ENCODE assay signal across 16 cellular contexts in the genomic region with DNA sequence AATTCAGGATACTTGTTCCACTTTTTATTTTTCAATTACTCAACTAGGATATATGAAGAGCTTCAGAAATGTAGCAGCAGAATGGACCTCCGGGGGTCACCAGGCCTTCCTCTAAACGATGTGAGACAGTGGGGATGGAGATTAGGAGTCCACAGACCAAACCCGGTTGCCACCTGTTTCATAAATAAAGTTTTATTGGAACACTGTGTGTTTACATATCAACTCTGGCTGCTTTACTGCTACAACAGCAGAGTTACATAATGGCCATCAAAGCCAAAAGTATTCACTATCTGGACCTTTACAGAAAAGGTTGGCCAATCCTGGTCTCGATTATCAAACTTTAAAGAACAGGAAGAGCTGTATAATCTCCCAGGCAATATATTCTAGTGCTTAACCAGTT. TPM values are rescaled to one million over a fixed set of nuclear protein-coding genes. Genes with fewer than 3 reads are reported as not detected.
DNase-seq lines count a peak whose midpoint lies in the region; ATAC-seq, FAIRE-seq and TF ChIP-seq lines count a peak whose summit lies in the region.
"Had no signal": no experiment of that assay in that cellular context is flagged by ENCODE, and none has a peak within 500 bp of the region (broad histone marks: within the 10 kb centered on the region; RNA-seq: fewer than 3 reads in every experiment).

No MANE protein-coding gene starts in this region.

- TF ChIP-seq POLR2A in K562 (conservative IDR thresholded peaks at IDR 0.05), result no peak

- H3K4me2 ChIP-seq in K562 (ENCODE audit: insufficient read depth, low read length) (no peak overlapping the region), mesenchymal stem cell (ENCODE audit: low read length, poor library complexity, severe bottlenecking) (no peak overlapping the region)
- H3K4me2 ChIP-seq: BLaER1 had no signal

- H3K27me3 ChIP-seq in K562 (ENCODE audit: control insufficient read depth in 2 of 2, insufficient read depth in 2 of 2, low read length in 2 of 2), result no peaks in the 10 kb centered on the region
- H3K27me3 ChIP-seq in mesenchymal stem cell (ENCODE audit: control insufficient read depth in 1 of 2, insufficient read depth in 1 of 2, low read length in 2 of 2), result peaks cover 0 to 16% of the 10 kb centered on the region in 2 experiments
- H3K27me3 ChIP-seq: BLaER1 had no signal

- 14% methylated on average over 4 of the region's 4 CpGs for WGBS in K562 (ENCODE audit: insufficient coverage, low coverage, missing lambda C conversion rate)
- 67% methylated on average over 3 of the region's 4 CpGs for WGBS in mesenchymal stem cell

- H3K36me3 ChIP-seq in K562 (ENCODE audit: control insufficient read depth, insufficient read depth, low read length) (no peaks in the 10 kb centered on the region), mucosa of descending colon (ENCODE audit: low read depth) (no peaks in the 10 kb centered on the region), mesenchymal stem cell (ENCODE audit: control insufficient read depth in 1 of 2, insufficient read depth in 2 of 2, low read depth in 1 of 2, low read length in 2 of 2) (no peaks in the 10 kb centered on the region)
- H3K36me3 ChIP-seq: HAP-1 had no signal

- no peaks in the 10 kb centered on the region for H3K9me3 ChIP-seq in K562 (replicated peaks; ENCODE audit: control insufficient read depth, insufficient read depth, low read depth, low read length)
- no peaks in the 10 kb centered on the region for H3K9me3 ChIP-seq in mucosa of descending colon
- H3K9me3 ChIP-seq in mesenchymal stem cell (ENCODE audit: control insufficient read depth, low read length), result no peaks in the 10 kb centered on the region
- H3K9me3 ChIP-seq: BLaER1, Caco-2, HAP-1 had no signal

- H4K91ac ChIP-seq in mesenchymal stem cell (ENCODE audit: low read length), result no peak overlapping the region

- ATAC-seq in K562, result no peak
- ATAC-seq in mucosa of descending colon, result peak; percentile 46
- ATAC-seq in HG02610 (IDR thresholded peaks at IDR 0.05; ENCODE audit: unreplicated experiment), result no peak

- H3K9me1 ChIP-seq in K562 (ENCODE audit: control insufficient read depth, insufficient read depth, low read length), result no peaks in the 10 kb centered on the region

- H2BK15ac ChIP-seq in mesenchymal stem cell (ENCODE audit: low read depth, poor library complexity, severe bottlenecking), result no peak overlapping the region

- no peak overlapping the region for H2BK120ac ChIP-seq in mesenchymal stem cell (ENCODE audit: low read depth, low read length)

- DNase-seq in NCI-H748 (lab: John Stamatoyannopoulos, UW; ENCODE audit: unreplicated experiment) (peak; percentile 57), NCI-H748 treated with DMSO at 0.1 percent for 48 hours (lab: John Stamatoyannopoulos, UW) (no peak), K562 (ENCODE audit: extremely low read depth in 1 of 4, low spot score in 3 of 4) (no peak), mucosa of descending colon (no peak), mesenchymal stem cell (no peak), NCI-H1930 (lab: John Stamatoyannopoulos, UW) (no peak)
- DNase-seq: 8988T; AML-193; Caco-2; CD8-positive, alpha-beta memory T cell; GOT3 had no signal

- no peak overlapping the region for H3K4me3 ChIP-seq in K562
- no peak overlapping the region for H3K4me3 ChIP-seq in mucosa of descending colon
- no peak overlapping the region for H3K4me3 ChIP-seq in mesenchymal stem cell (ENCODE audit: insufficient read depth in 1 of 2, low read depth in 1 of 2, low read length in 2 of 2)
- H3K4me3 ChIP-seq: BLaER1, HAP-1 had no signal

- H3K4me1 ChIP-seq in K562 (replicated peaks in 1 of 2; ENCODE audit: control insufficient read depth in 2 of 2, insufficient read depth in 2 of 2, low read length in 2 of 2), result peaks cover 6 to 10% of the 10 kb centered on the region in 2 experiments; a peak in 4 of 5 replicates
- peaks cover 14% of the 10 kb centered on the region for H3K4me1 ChIP-seq in mucosa of descending colon (ENCODE audit: low read depth)
- H3K4me1 ChIP-seq in mesenchymal stem cell (ENCODE audit: control insufficient read depth, insufficient read depth, low read depth, low read length), result no peaks in the 10 kb centered on the region
- H3K4me1 ChIP-seq: BLaER1 had no signal

- no peak overlapping the region for H3K23ac ChIP-seq in mesenchymal stem cell (ENCODE audit: low read length in 2 of 2)

- in situ Hi-C loops in K562 (cut with MboI), result no loop called here

- H3K14ac ChIP-seq in mesenchymal stem cell (ENCODE audit: low read length in 2 of 2), result no peak overlapping the region

- no peak for TF ChIP-seq CTCF in K562 (IDR thresholded peaks at IDR 0.05 in 2 of 3, conservative IDR thresholded peaks at IDR 0.05 in 1 of 3; ENCODE audit: insufficient read depth in 2 of 3, low read depth in 1 of 3, low read length in 3 of 3)
- no peak for TF ChIP-seq CTCF in mucosa of descending colon (IDR thresholded peaks at IDR 0.05)

- POLR2A ChIA-PET in K562 (lab: Yijun Ruan, JAX), result interaction anchor here (0.6 kb wide), 1 partner anchor 152 kb away, joined by 3 read pairs; no protein-coding TSS in a partner anchor

- H4K20me1 ChIP-seq in K562 (replicated peaks; ENCODE audit: control insufficient read depth, insufficient read depth, low read length), result no peaks in the 10 kb centered on the region

- no peak overlapping the region for H3K9ac ChIP-seq in K562 (ENCODE audit: insufficient read depth in 1 of 2, low read depth in 2 of 2, low read length in 2 of 2)
- H3K9ac ChIP-seq in mesenchymal stem cell (ENCODE audit: low read length), result no peak overlapping the region
- H3K9ac ChIP-seq: BLaER1 had no signal

- no peak overlapping the region for H2BK5ac ChIP-seq in mesenchymal stem cell (ENCODE audit: low read depth, low read length, poor library complexity, severe bottlenecking)

- intact Hi-C loops in K562 (cut with micrococcal nuclease) (loop anchor here (5.0 kb wide), 1 partner anchor 126 kb away; no protein-coding TSS in a partner anchor), mucosa of descending colon (cut with DNase I, micrococcal nuclease) (no loop called here)

- H3K27ac ChIP-seq in K562 (ENCODE audit: extremely low read depth, low read depth, low read length) (no peak overlapping the region), mesenchymal stem cell (ENCODE audit: low read length, poor library complexity, severe bottlenecking) (no peak overlapping the region)
- H3K27ac ChIP-seq: BLaER1 had no signal

- H3K79me1 ChIP-seq in mesenchymal stem cell (replicated peaks; ENCODE audit: low read length, poor library complexity, severe bottlenecking), result no peaks in the 10 kb centered on the region

- no peak overlapping the region for H3K4ac ChIP-seq in mesenchymal stem cell (ENCODE audit: low read depth in 1 of 2, low read length in 2 of 2)

- H2AK5ac ChIP-seq in mesenchymal stem cell (ENCODE audit: low read length, severe bottlenecking), result no peak overlapping the region

- FAIRE-seq in K562 (lab: Jason Lieb, UNC), result no peak
- FAIRE-seq: GM12891, HTR-8/SVneo had no signal

- no peaks in the 10 kb centered on the region for H3K79me2 ChIP-seq in K562 (ENCODE audit: control insufficient read depth, insufficient read depth, low read length)

- H2BK12ac ChIP-seq in mesenchymal stem cell (ENCODE audit: low read length in 2 of 2), result no peak overlapping the region

- no peak for TF ChIP-seq EP300 in K562 (IDR thresholded peaks at IDR 0.05; ENCODE audit: low read length)

- H2AFZ ChIP-seq in K562 (ENCODE audit: low read depth, low read length) (no peak overlapping the region), mesenchymal stem cell (ENCODE audit: low read depth, low read length) (no peak overlapping the region)

- no TSS peak for BruUV-seq in K562 (replicated peaks; lab: Mats Ljungman, UMichigan)

- H4K8ac ChIP-seq in mesenchymal stem cell (ENCODE audit: low read length), result no peak overlapping the region

- TF ChIP-seq RAD21 in K562 (CRISPR knock-in tag; conservative IDR thresholded peaks at IDR 0.05 in 1 of 2, IDR thresholded peaks at IDR 0.05 in 1 of 2), result no peak

- CTCF ChIA-PET in K562 (lab: Yijun Ruan, JAX; ENCODE audit: low intra/inter-chr PET ratio), result no interaction called here

- H3K18ac ChIP-seq in mesenchymal stem cell (ENCODE audit: low read depth in 1 of 2, low read length in 2 of 2), result no peak overlapping the region

TF ChIP-seq in K562, 482 proteins besides CTCF, POLR2A, EP300 and RAD21 (continues in another document):
- TF ChIP-seq ADNP (tag; IDR thresholded peaks at IDR 0.05), result no peak

RNA-seq across cellular contexts. Expression of a gene that starts 30.8 kb away (rescaled TPM):
- total RNA-seq in K562 (2011; cell fraction: chromatin; rRNA removed; ENCODE audit: low replicate concordance), result 3.3 and 9.4 TPM in 2 replicates
- 1.3 and 2.5 TPM in 2 replicates for total RNA-seq in K562 (2011; cell fraction: nucleolus; rRNA removed)
- total RNA-seq in K562 (2011; cell fraction: nucleoplasm; rRNA removed), result 5.9 and 9.7 TPM in 2 replicates
- total RNA-seq in K562 (2014; rRNA removed) (0.45 and 1.3 TPM in 2 replicates), K562 (2014; rRNA removed; fragmentation: Illumina TruSeq; extraction: Trizol) (2.0 and 2.3 TPM in 2 replicates), K562 (2015; rRNA removed; fragmentation: Illumina TruSeq; extraction: Trizol) (1.3 and 1.6 TPM in 2 replicates), K562 (2021) (1.8 and 3.1 TPM in 2 replicates), mucosa of descending colon (10 to 100 TPM; 34.7 to 87.8 (median 59.5) TPM)
- polyA plus RNA-seq in K562 (2011; rRNA removed) (0.85 and 1.3 TPM in 2 replicates), K562 (2014; fragmentation: Illumina TruSeq; extraction: Trizol) (0.75 and 1.1 TPM in 2 replicates), K562 (2014; fragmentation: Nextera tagmentation; extraction: Ambion mirVana) (1 to 10 TPM in 1 of 2 experiments, under 1 TPM in 1; 0.39 to 1.0 TPM), K562 (2014; rRNA removed) (0.94 and 1.1 TPM in 2 replicates)
- polyA plus RNA-seq in K562 (2011; cell fraction: cytosol; rRNA removed), result 0.25 and 0.58 TPM in 2 replicates
- polyA plus RNA-seq in K562 (2011; cell fraction: nucleus; rRNA removed), result 2.8 and 3.2 TPM in 2 replicates
- polyA plus RNA-seq in K562 (2012), result 0.53 and 0.61 TPM in 2 replicates
- polyA minus RNA-seq in K562 (2011; rRNA and poly(A)+ RNA removed), result 3.0 and 5.4 TPM in 2 replicates
- 0.86 and 3.3 TPM in 2 replicates for polyA minus RNA-seq in K562 (2011; cell fraction: cytosol; rRNA and poly(A)+ RNA removed)
- polyA minus RNA-seq in K562 (2011; cell fraction: nucleus; rRNA and poly(A)+ RNA removed), result 4.3 and 11.1 TPM in 2 replicates
- polyA plus RNA-seq in mesenchymal stem cell (2013, experiment 1 of 2), result 3.1 TPM
- 2.8 TPM for polyA plus RNA-seq in mesenchymal stem cell (2013, experiment 2 of 2)
